22 cellular contexts compared by ENCODE assay signal in genomic region chr3:155702745-155703581, GRCh38.
"Had no signal": no experiment of that assay in that cellular context is flagged by ENCODE, and none has a peak within 500 bp of the region (broad histone marks: within the 10 kb centered on the region; RNA-seq: fewer than 3 reads in every experiment).

No MANE protein-coding gene starts in this region.

- H3K27me3 Mint-ChIP-seq: activated T-cell treated with anti-CD3 and anti-CD28 coated beads, Interleukin-2, amount 50 U/mL, for 24 hours; dendritic cell treated with granulocyte-macrophage colony-stimulating factor and Interleukin-4, amounts not matched to agents 40 ng/mL and 50 ng/mL, for 4 days had no signal

- H3K27ac ChIP-seq: epithelial cell of prostate, heart left ventricle, SK-N-MC, VCaP had no signal

- H3K36me3 Mint-ChIP-seq: activated CD8-positive, alpha-beta memory T cell treated with anti-CD3 and anti-CD28 coated beads, Interleukin-2, amount 10 ng/mL, durations not matched to agents 7 days and 5 days; activated naive CD4-positive, alpha-beta T cell treated with anti-CD3 and anti-CD28 coated beads, Interleukin-2, amount 10 ng/mL, durations not matched to agents 7 days and 5 days; naive B cell had no signal

- H3K9me3 Mint-ChIP-seq: activated naive CD4-positive, alpha-beta T cell treated with anti-CD3 and anti-CD28 coated beads, Interleukin-2, amount 10 ng/mL, durations not matched to agents 7 days and 5 days; activated T-cell treated with anti-CD3 and anti-CD28 coated beads, Interleukin-2, amount 50 U/mL, for 24 hours; dendritic cell treated with granulocyte-macrophage colony-stimulating factor and Interleukin-4, amounts not matched to agents 40 ng/mL and 50 ng/mL, for 4 days; naive B cell had no signal

- ATAC-seq: activated CD8-positive, alpha-beta memory T cell treated with anti-CD3 and anti-CD28 coated beads, Interleukin-2, amount 10 ng/mL, durations not matched to agents 7 days and 5 days had no signal

- H3K27me3 ChIP-seq: heart left ventricle had no signal

- FAIRE-seq: astrocyte, small intestine had no signal

- H3K36me3 ChIP-seq: heart left ventricle had no signal

- H3K4me3 ChIP-seq: heart left ventricle, SK-N-MC had no signal

- H3K4me3 Mint-ChIP-seq: activated CD8-positive, alpha-beta memory T cell treated with anti-CD3 and anti-CD28 coated beads, Interleukin-2, amount 10 ng/mL, durations not matched to agents 7 days and 5 days; activated naive CD4-positive, alpha-beta T cell treated with anti-CD3 and anti-CD28 coated beads, Interleukin-2, amount 10 ng/mL, durations not matched to agents 7 days and 5 days; activated T-cell treated with anti-CD3 and anti-CD28 coated beads, Interleukin-2, amount 50 U/mL, for 24 hours; dendritic cell treated with granulocyte-macrophage colony-stimulating factor and Interleukin-4, amounts not matched to agents 40 ng/mL and 50 ng/mL, for 4 days; naive B cell had no signal

- H3K4me1 Mint-ChIP-seq: activated CD8-positive, alpha-beta memory T cell treated with anti-CD3 and anti-CD28 coated beads, Interleukin-2, amount 10 ng/mL, durations not matched to agents 7 days and 5 days; activated naive CD4-positive, alpha-beta T cell treated with anti-CD3 and anti-CD28 coated beads, Interleukin-2, amount 10 ng/mL, durations not matched to agents 7 days and 5 days; naive B cell had no signal

- DNase-seq: activated CD4-positive, alpha-beta T cell treated with anti-CD3 and anti-CD28 coated beads, Interleukin-2, amount 50 U/mL, for 48 hours; activated CD8-positive, alpha-beta memory T cell treated with anti-CD3 and anti-CD28 coated beads, Interleukin-2, amount 10 ng/mL, durations not matched to agents 7 days and 5 days; activated naive CD4-positive, alpha-beta T cell treated with anti-CD3 and anti-CD28 coated beads, Interleukin-2, amount 10 ng/mL, durations not matched to agents 7 days and 5 days; activated T-cell treated with anti-CD3 and anti-CD28 coated beads, Interleukin-2, amount 50 U/mL, for 24 hours; heart left ventricle; left cardiac atrium; mammary epithelial cell; naive B cell; right cardiac atrium; stimulated activated CD4-positive, alpha-beta T cell treated with anti-CD3 and anti-CD28 coated beads, Interleukin-4, amount 100 ng/mL, for 4 hours; stimulated activated CD8-positive, alpha-beta memory T cell treated with anti-CD3 and anti-CD28 coated beads, Interleukin-4, amount 100 ng/mL, for 48 hours; stimulated activated naive CD4-positive, alpha-beta T cell treated with Interleukin-2 at 50 U/mL for 16 hours; substantia nigra; T-helper 1 cell; T1000; trophoblast cell had no signal

- H3K9me3 ChIP-seq: heart left ventricle had no signal

- H3K27ac Mint-ChIP-seq: activated CD8-positive, alpha-beta memory T cell treated with anti-CD3 and anti-CD28 coated beads, Interleukin-2, amount 10 ng/mL, durations not matched to agents 7 days and 5 days; activated naive CD4-positive, alpha-beta T cell treated with anti-CD3 and anti-CD28 coated beads, Interleukin-2, amount 10 ng/mL, durations not matched to agents 7 days and 5 days; activated T-cell treated with anti-CD3 and anti-CD28 coated beads, Interleukin-2, amount 50 U/mL, for 24 hours; dendritic cell treated with granulocyte-macrophage colony-stimulating factor and Interleukin-4, amounts not matched to agents 40 ng/mL and 50 ng/mL, for 4 days; naive B cell had no signal
